1 cellular context compared by ENCODE assay signal in genomic region chr20:62182469-62183425, GRCh38.
TF ChIP-seq lines count a peak whose summit lies in the region.

TSS of gene MTG2 (plus strand) at chr20:62183028. CDS start at chr20:62193421, 10,393 bp downstream.

TF ChIP-seq in HepG2, 621 proteins besides CTCF, POLR2A, EP300 and RAD21 (continued from another document and continues in another):
- TF ChIP-seq THAP7 (CRISPR knock-in tag; IDR thresholded peaks at IDR 0.05), result peak; percentile 97; the same call in 1 of the 2 replicates
- peak; percentile 96 for TF ChIP-seq MYPOP (CRISPR knock-in tag; IDR thresholded peaks at IDR 0.05)
- TF ChIP-seq ATF1 (CRISPR knock-in tag; IDR thresholded peaks at IDR 0.05), result peak; percentile 96
- 0 out of 2 replicates have a peak, but pooled peaks have one; percentile 78 for TF ChIP-seq TRAFD1 (CRISPR knock-in tag; IDR thresholded peaks at IDR 0.05; ENCODE audit: borderline replicate concordance)
- peak; percentile 99 for TF ChIP-seq ETS1 (CRISPR knock-in tag; IDR thresholded peaks at IDR 0.05)
- peak; percentile 97 for TF ChIP-seq MEIS2 (CRISPR knock-in tag; IDR thresholded peaks at IDR 0.05)
- no peak for TF ChIP-seq USF2 (IDR thresholded peaks at IDR 0.05; ENCODE audit: low read depth, low read length)
- TF ChIP-seq USF2 (CRISPR knock-in tag; IDR thresholded peaks at IDR 0.05; ENCODE audit: borderline replicate concordance), result no peak; the same call in 1 of the 2 replicates
- TF ChIP-seq ZNF609 (CRISPR knock-in tag; IDR thresholded peaks at IDR 0.05; ENCODE audit: borderline replicate concordance), result peak; percentile 62; the same call in 1 of the 2 replicates
- TF ChIP-seq KLF16 (CRISPR knock-in tag; IDR thresholded peaks at IDR 0.05), result peak; percentile 70 to 99; a peak in 3 of 4 replicates
- TF ChIP-seq ZNF800 (CRISPR knock-in tag; IDR thresholded peaks at IDR 0.05), result peak; percentile 98
- peak; percentile 98 for TF ChIP-seq ZNF232 (CRISPR knock-in tag; IDR thresholded peaks at IDR 0.05; ENCODE audit: borderline replicate concordance)
- TF ChIP-seq NR1H2 (CRISPR knock-in tag; IDR thresholded peaks at IDR 0.05; ENCODE audit: borderline replicate concordance, low read depth), result peak; percentile 88; the same call in 1 of the 2 replicates
- no peak for TF ChIP-seq CCAR2 (optimal IDR thresholded peaks at IDR 0.05; ENCODE audit: low read depth, low read length)
- TF ChIP-seq THAP9 (CRISPR knock-in tag; IDR thresholded peaks at IDR 0.05; ENCODE audit: borderline replicate concordance), result peak; percentile 92; the same call in 1 of the 2 replicates
- TF ChIP-seq SP5 (CRISPR knock-in tag; IDR thresholded peaks at IDR 0.05; ENCODE audit: borderline replicate concordance, low read depth), result peak; percentile 70; the same call in 1 of the 2 replicates
- peak; percentile 93 for TF ChIP-seq ZNF513 (CRISPR knock-in tag; conservative IDR thresholded peaks at IDR 0.05)
- TF ChIP-seq ZNF414 (CRISPR knock-in tag; IDR thresholded peaks at IDR 0.05), result peak; percentile 94; the same call in 1 of the 2 replicates
- TF ChIP-seq DR1 (CRISPR knock-in tag; IDR thresholded peaks at IDR 0.05), result peak; percentile 96
- TF ChIP-seq CCDC6 (CRISPR knock-in tag; IDR thresholded peaks at IDR 0.05), result peak; percentile 99
- no peak for TF ChIP-seq KDM6A (CRISPR knock-in tag; IDR thresholded peaks at IDR 0.05; ENCODE audit: low read depth)
- no peak; the same call in 1 of the 2 replicates for TF ChIP-seq ZNF569 (CRISPR knock-in tag; IDR thresholded peaks at IDR 0.05; ENCODE audit: borderline replicate concordance)
- TF ChIP-seq DMAP1 (CRISPR knock-in tag; IDR thresholded peaks at IDR 0.05), result peak; percentile 96
- TF ChIP-seq NR2F2 (IDR thresholded peaks at IDR 0.05; ENCODE audit: borderline replicate concordance, low read depth), result no peak; the same call in 1 of the 2 replicates
- peak; percentile 92 for TF ChIP-seq HNRNPK (IDR thresholded peaks at IDR 0.05; ENCODE audit: low read depth, low read length, poor library complexity, severe bottlenecking)
- TF ChIP-seq SALL1 (CRISPR knock-in tag; IDR thresholded peaks at IDR 0.05), result peak; percentile 97
- peak; percentile 99 for TF ChIP-seq ZNF792 (CRISPR knock-in tag; IDR thresholded peaks at IDR 0.05)
- TF ChIP-seq ZNF670 (CRISPR knock-in tag; IDR thresholded peaks at IDR 0.05; ENCODE audit: borderline replicate concordance), result peak; percentile 97; the same call in 1 of the 2 replicates
- peak; percentile 89 for TF ChIP-seq EEA1 (CRISPR knock-in tag; IDR thresholded peaks at IDR 0.05; ENCODE audit: borderline replicate concordance)
- TF ChIP-seq MYNN (CRISPR knock-in tag; IDR thresholded peaks at IDR 0.05; ENCODE audit: low read depth), result peak; percentile 63
- TF ChIP-seq TBX2 (CRISPR knock-in tag; IDR thresholded peaks at IDR 0.05; ENCODE audit: borderline replicate concordance), result peak; percentile 98
- no peak for TF ChIP-seq NPAS2 (CRISPR knock-in tag; IDR thresholded peaks at IDR 0.05; ENCODE audit: borderline replicate concordance)
- no peak for TF ChIP-seq ZNF75D (CRISPR knock-in tag; IDR thresholded peaks at IDR 0.05; ENCODE audit: borderline replicate concordance)
- TF ChIP-seq FOXO1 (CRISPR knock-in tag; IDR thresholded peaks at IDR 0.05), result peak; percentile 83
- TF ChIP-seq ZNF10 (CRISPR knock-in tag; IDR thresholded peaks at IDR 0.05; ENCODE audit: borderline replicate concordance, low read depth), result no peak
- no peak for TF ChIP-seq TCF12 (IDR thresholded peaks at IDR 0.05)
- TF ChIP-seq TCF12 (CRISPR knock-in tag; IDR thresholded peaks at IDR 0.05), result peak; percentile 90
- peak; percentile 70 for TF ChIP-seq GATAD2A (CRISPR knock-in tag; IDR thresholded peaks at IDR 0.05)
- no peak for TF ChIP-seq RFX1 (IDR thresholded peaks at IDR 0.05)
